Comparison of ENCODE assay signal across 8 cellular contexts in the genomic region with DNA sequence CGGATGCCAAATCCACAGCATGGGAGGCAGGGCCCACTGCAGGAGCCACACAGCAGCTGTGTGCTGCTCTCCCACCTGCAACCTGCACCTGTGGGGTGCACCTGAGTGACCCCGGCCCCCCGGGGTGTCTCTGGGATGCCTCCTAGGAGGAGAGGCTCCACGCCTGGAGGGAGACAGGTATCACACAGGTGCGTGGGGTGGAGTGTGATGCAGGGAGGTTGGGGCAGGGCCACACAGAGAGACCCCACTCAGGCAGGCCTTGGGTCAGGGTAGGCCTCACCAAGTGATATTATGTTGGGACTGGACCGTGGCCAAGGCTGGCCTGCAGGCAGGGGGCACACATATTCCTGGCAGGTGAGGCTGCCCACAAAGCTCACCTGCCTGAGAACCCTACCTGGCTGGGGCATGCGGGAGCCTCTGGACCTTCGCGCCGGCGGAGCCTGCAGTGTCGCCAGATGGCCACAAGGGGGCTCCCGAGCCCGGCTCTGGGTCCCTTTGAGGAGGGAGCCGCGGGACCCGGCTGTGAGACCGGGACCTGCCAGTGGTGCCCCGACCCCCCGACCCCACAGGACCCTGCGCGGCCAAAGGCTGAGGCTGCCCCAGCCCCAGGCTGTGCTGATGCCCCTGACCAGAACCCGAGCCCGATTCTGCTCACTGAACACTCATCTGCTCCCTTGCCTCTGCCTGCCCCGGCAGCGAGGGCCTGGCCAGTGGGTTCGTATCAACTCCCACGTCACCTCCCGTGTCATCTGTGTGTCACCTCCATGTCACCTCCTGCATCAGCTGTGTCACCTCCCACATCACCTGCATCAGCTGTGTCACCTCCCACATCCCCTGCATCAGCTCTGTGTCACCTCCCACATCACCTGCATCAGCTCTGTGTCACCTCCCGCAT. TPM values are rescaled to one million over a fixed set of nuclear protein-coding genes. Genes with fewer than 3 reads are reported as not detected.
A peak's percentile ranks its signal among the peaks of the same experiment; 100 is the strongest.
DNase-seq lines count a peak whose midpoint lies in the region; ATAC-seq and TF ChIP-seq lines count a peak whose summit lies in the region.

No MANE protein-coding gene starts in this region.

- H3K9me3 Mint-ChIP-seq in CD4-positive, alpha-beta memory T cell, result peaks cover 0 to 5% (median 1%) of the 10 kb centered on the region in 8 donors

- no peak for TF ChIP-seq POLR2A in lower leg skin (IDR thresholded peaks at IDR 0.05)

- 25 to 35% methylated on average over 14 to 30 of the region's 30 CpGs for WGBS in lower leg skin, 2 donors

- in situ Hi-C loops in brain microvascular endothelial cell (cut with HindIII; ENCODE audit: low pct_ligation_motif_present, low sequenced_read_pairs), result no loop called here

- H3K36me3 Mint-ChIP-seq in CD4-positive, alpha-beta memory T cell, result no peaks in the 10 kb centered on the region

- CTCF ChIA-PET in CD4-positive, alpha-beta memory T cell (lab: Charles Lee; ENCODE audit: partially characterized antibody), result interaction anchor here (1.1 to 3.0 kb wide), 6 partner anchors 9 to 322 kb away, joined by 3 to 12 read pairs (median 6); no protein-coding TSS in a partner anchor

- peaks cover 7% of the 10 kb centered on the region for H3K4me1 ChIP-seq in CD4-positive, alpha-beta memory T cell (ENCODE audit: insufficient read depth, low read length)

- DNase-seq in CD4-positive, alpha-beta memory T cell, result peak; percentile 58 to 81 (median 61)
- DNase-seq in HK-2 (ENCODE audit: unreplicated experiment), result peak; percentile 66
- DNase-seq in brain microvascular endothelial cell, result peak; percentile 24
- peak; percentile 37 for DNase-seq in kidney tubule cell (ENCODE audit: low spot score)
- peak; percentile 54 to 59 (median 57) for DNase-seq in stimulated activated CD4-positive, alpha-beta T cell treated with anti-CD3 and anti-CD28 coated beads, TNF-alpha, amount 100 ng/mL, for 4 hours (ENCODE audit: low read depth in 3 of 3)
- DNase-seq in lower leg skin (ENCODE audit: low spot score in 2 of 2), result no peak

- no peaks in the 10 kb centered on the region for H3K27me3 ChIP-seq in CD4-positive, alpha-beta memory T cell (ENCODE audit: insufficient read depth, low read length)
- no peaks in the 10 kb centered on the region for H3K27me3 ChIP-seq in brain microvascular endothelial cell (replicated peaks)

- H3K27me3 Mint-ChIP-seq in CD4-positive, alpha-beta memory T cell, result peaks cover 2 to 13% of the 10 kb centered on the region in 2 donors

- no peak for ATAC-seq in GM21381 (IDR thresholded peaks at IDR 0.05; ENCODE audit: unreplicated experiment)

- H3K4me1 Mint-ChIP-seq in CD4-positive, alpha-beta memory T cell, result peaks cover 0 to 3% (median 3%) of the 10 kb centered on the region in 4 donors

- peak overlapping the region in 2 of 7 donors; percentile 78 to 80 for H3K27ac Mint-ChIP-seq in CD4-positive, alpha-beta memory T cell

- TF ChIP-seq CTCF in WI38 (IDR thresholded peaks at IDR 0.05; ENCODE audit: low read depth, low read length) (peak; percentile 98), brain microvascular endothelial cell (IDR thresholded peaks at IDR 0.05; ENCODE audit: low read depth, low read length, missing control alignments) (peak; percentile 92), lower leg skin (IDR thresholded peaks at IDR 0.05) (peak in 1 of 3 donors; percentile 58)

- no peak overlapping the region for H3K27ac ChIP-seq in CD4-positive, alpha-beta memory T cell (ENCODE audit: low read depth, low read length)
- H3K27ac ChIP-seq in brain microvascular endothelial cell, result no peak overlapping the region

- POLR2A ChIA-PET in CD4-positive, alpha-beta memory T cell (lab: Charles Lee; ENCODE audit: partially characterized antibody), result no interaction called here

- H3K4me3 ChIP-seq in CD4-positive, alpha-beta memory T cell (ENCODE audit: low read length in 2 of 2), result no peak overlapping the region
- H3K4me3 ChIP-seq in WI38 (ENCODE audit: low read depth, low read length) (no peak overlapping the region), brain microvascular endothelial cell (ENCODE audit: low read depth, low read length) (no peak overlapping the region), lower leg skin (ENCODE audit: low read depth, poor library complexity, severe bottlenecking) (no peak overlapping the region)

- H3K4me3 Mint-ChIP-seq in CD4-positive, alpha-beta memory T cell, result peak overlapping the region in 3 of 8 donors; percentile 25 to 52 (median 43)

- H3K36me3 ChIP-seq in CD4-positive, alpha-beta memory T cell (ENCODE audit: insufficient read depth, low read length), result no peaks in the 10 kb centered on the region
- H3K36me3 ChIP-seq in brain microvascular endothelial cell (replicated peaks), result no peaks in the 10 kb centered on the region

- intact Hi-C loops in CD4-positive, alpha-beta memory T cell (cut with micrococcal nuclease), result no loop called here
- intact Hi-C loops in lower leg skin (cut with DNase I; ENCODE audit: low total_unique reads), result loop anchor here (10.0 kb wide), 1 partner anchor 343 kb away; no protein-coding TSS in a partner anchor

- H3K9me3 ChIP-seq in CD4-positive, alpha-beta memory T cell (ENCODE audit: control insufficient read depth in 1 of 2, low read length in 2 of 2), result no peaks in the 10 kb centered on the region

RNA-seq across cellular contexts. Expression of a gene that starts 11.4 kb away (rescaled TPM):
- 1 to 10 TPM; 5.4 to 6.3 TPM for total RNA-seq in CD4-positive, alpha-beta memory T cell
- 1 to 10 TPM; 6.6 to 9.5 TPM for polyA plus RNA-seq in CD4-positive, alpha-beta memory T cell
- total RNA-seq in lower leg skin, result 1 to 10 TPM in 3 of 4 donors, under 1 TPM in 1; 0.99 to 5.4 (median 4.0) TPM

RNA-seq across cellular contexts. Expression of a gene that starts 46.8 kb away (rescaled TPM):
- 10 to 100 TPM; 25.4 to 30.2 TPM for total RNA-seq in CD4-positive, alpha-beta memory T cell
- 10 to 100 TPM; 10.2 to 10.4 TPM for polyA plus RNA-seq in CD4-positive, alpha-beta memory T cell
- 10 to 100 TPM in 1 of 4 donors, 1 to 10 TPM in 3; 2.8 to 16.9 (median 5.4) TPM for total RNA-seq in lower leg skin

RNA-seq across cellular contexts. Expression of a gene that starts 51.1 kb away (rescaled TPM):
- 100 to 1,000 TPM; 276 to 290 TPM for total RNA-seq in CD4-positive, alpha-beta memory T cell
- 1,000 to 10,000 TPM; 1,440 to 2,028 TPM for polyA plus RNA-seq in CD4-positive, alpha-beta memory T cell
- total RNA-seq in lower leg skin, result 100 to 1,000 TPM in 1 of 4 donors, 10 to 100 TPM in 3; 13.1 to 103 (median 63.2) TPM

Comparison
In these comparisons a context has a peak if more than half of its experiments do, and no peak if none do; other contexts are left out.
1. DNase-seq: peak in CD4-positive, alpha-beta memory T cell (5 of 5), HK-2 (single experiment), brain microvascular endothelial cell (single experiment), kidney tubule cell (single experiment) and stimulated activated CD4-positive, alpha-beta T cell treated with anti-CD3 and anti-CD28 coated beads, TNF-alpha, amount 100 ng/mL, for 4 hours (3 of 3); none in lower leg skin (0 of 2).